ENCODE assay signal across 8 cellular contexts in the genomic region with DNA sequence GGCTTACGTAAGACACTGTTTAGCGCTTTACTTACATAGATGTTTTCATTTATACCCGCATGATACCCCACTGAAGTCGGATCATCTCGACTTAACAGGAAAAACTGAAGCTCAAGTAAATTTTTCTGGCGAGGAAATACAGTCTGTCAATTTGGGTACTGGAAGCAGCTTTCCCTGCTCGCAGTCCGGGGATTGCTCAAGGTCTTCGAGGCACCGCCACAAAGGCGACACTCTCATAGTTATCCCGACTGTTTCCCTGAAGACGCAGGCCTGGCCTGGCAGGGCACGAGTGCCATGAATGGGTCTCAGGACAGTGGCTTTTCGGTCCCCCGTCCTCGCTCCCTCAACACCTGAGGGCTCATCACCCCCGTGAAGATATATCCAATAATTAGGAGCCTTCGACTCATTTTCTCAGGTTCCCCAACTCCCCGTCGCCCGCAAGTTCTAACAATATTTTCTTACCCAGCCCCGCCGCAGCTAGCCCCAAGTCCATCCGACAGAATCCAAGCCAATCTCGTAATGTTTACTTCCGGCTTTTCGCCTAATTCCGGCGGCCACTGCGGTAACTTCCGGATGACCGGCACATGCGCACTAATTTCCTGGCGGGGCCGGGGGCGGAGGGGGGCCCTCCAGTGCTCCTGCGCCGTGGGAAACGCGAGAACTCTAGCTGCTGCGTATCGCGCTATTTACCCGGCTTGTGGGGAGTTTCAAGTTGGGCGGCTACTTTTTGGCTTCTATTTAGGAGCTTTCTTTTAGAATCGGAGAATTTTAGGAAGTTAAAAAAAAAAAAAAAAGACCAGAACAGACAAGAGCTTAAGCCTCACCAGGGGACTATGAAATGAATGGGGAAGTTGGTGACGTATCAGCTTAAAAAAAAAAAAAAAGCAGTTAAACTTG. TPM values are rescaled to one million over a fixed set of nuclear protein-coding genes. Genes with fewer than 3 reads are reported as not detected.
DNase-seq lines count a peak whose midpoint lies in the region; ATAC-seq and TF ChIP-seq lines count a peak whose summit lies in the region.

A gene (minus strand): TSS at position 521 of the 897 bp plus-strand sequence. CDS start 3,787 bp downstream, outside the sequence.

- POLR2A ChIA-PET in CD8-positive, alpha-beta T cell (lab: Charles Lee): interaction anchor here (0.6 to 1.7 kb wide), 6 partner anchors 15 to 447 kb away, joined by 3 to 16 read pairs (median 4); a partner anchor contains a TSS

- peaks cover 4% of the 10 kb centered on the region for H3K36me3 ChIP-seq in CD8-positive, alpha-beta T cell (ENCODE audit: insufficient read depth, low read length)
- H3K36me3 ChIP-seq in effector memory CD4-positive, alpha-beta T cell (ENCODE audit: control insufficient read depth, insufficient read depth, low read length): no peaks in the 10 kb centered on the region

- no peaks in the 10 kb centered on the region for H3K9me3 ChIP-seq in CD8-positive, alpha-beta T cell (ENCODE audit: low read length)
- H3K9me3 ChIP-seq in effector memory CD4-positive, alpha-beta T cell (ENCODE audit: control insufficient read depth, low read length): no peaks in the 10 kb centered on the region

- peaks cover 43% of the 10 kb centered on the region for H3K36me3 Mint-ChIP-seq in CD8-positive, alpha-beta T cell

- TF ChIP-seq CTCF in CD8-positive, alpha-beta T cell (IDR thresholded peaks at IDR 0.05): no peak

- peak within 1 kb of the TSS; percentile 81 for H3K27ac ChIP-seq in CD8-positive, alpha-beta T cell (ENCODE audit: low read depth, low read length)
- H3K27ac ChIP-seq in effector memory CD4-positive, alpha-beta T cell (ENCODE audit: insufficient read depth, low read length, poor library complexity, severe bottlenecking): peak within 1 kb of the TSS; percentile 86

- intact Hi-C loops in CD8-positive, alpha-beta T cell (cut with DNase I, micrococcal nuclease): loop anchor here (1.0 to 10.0 kb wide), 6 partner anchors 300 to 1156 kb away; a partner anchor contains a TSS

- peak within 1 kb of the TSS; percentile 95 for H3K4me3 Mint-ChIP-seq in CD8-positive, alpha-beta T cell

- H3K27me3 ChIP-seq in CD8-positive, alpha-beta T cell (ENCODE audit: insufficient read depth, low read length): no peaks in the 10 kb centered on the region
- H3K27me3 ChIP-seq in effector memory CD4-positive, alpha-beta T cell (replicated peaks; ENCODE audit: control insufficient read depth, insufficient read depth, low read length, poor library complexity, severe bottlenecking): no peaks in the 10 kb centered on the region

- ATAC-seq in CD8-positive, alpha-beta T cell: peak; percentile 79
- ATAC-seq in GM19468 (IDR thresholded peaks at IDR 0.05; ENCODE audit: extremely low read depth, unreplicated experiment): peak; percentile 36

- no peaks in the 10 kb centered on the region for H3K9me3 Mint-ChIP-seq in CD8-positive, alpha-beta T cell

- peaks cover 76% of the 10 kb centered on the region for H3K4me1 Mint-ChIP-seq in CD8-positive, alpha-beta T cell (ENCODE audit: low read depth)

- peaks cover 32% of the 10 kb centered on the region for H3K4me1 ChIP-seq in CD8-positive, alpha-beta T cell (ENCODE audit: insufficient read depth, low read length)
- H3K4me1 ChIP-seq in effector memory CD4-positive, alpha-beta T cell (ENCODE audit: control insufficient read depth, insufficient read depth, low read length, poor library complexity, severe bottlenecking): peaks cover 19% of the 10 kb centered on the region

- no peaks in the 10 kb centered on the region for H3K27me3 Mint-ChIP-seq in CD8-positive, alpha-beta T cell (ENCODE audit: low read depth)

- H3K4me3 ChIP-seq in CD8-positive, alpha-beta T cell (ENCODE audit: low read depth, low read length): peak within 1 kb of the TSS; percentile 59
- H3K4me3 ChIP-seq in effector memory CD4-positive, alpha-beta T cell (ENCODE audit: insufficient read depth, low read depth, low read length, poor library complexity, severe bottlenecking): peak within 1 kb of the TSS; percentile 90

- CTCF ChIA-PET in CD8-positive, alpha-beta T cell (lab: Charles Lee): interaction anchor here (0.6 to 14.0 kb wide), 3 partner anchors 20 to 738 kb away, joined by 3 to 149 read pairs (median 3); no protein-coding TSS in a partner anchor

- peak; percentile 88 to 94 (median 92) for DNase-seq in CD8-positive, alpha-beta T cell
- DNase-seq in HS-5 (ENCODE audit: low read depth) (peak; percentile 78), medulla oblongata (ENCODE audit: extremely low spot score) (peak; percentile 95)
- peak; percentile 90 for DNase-seq in NK-92 treated with Interleukin-12 subunit alpha and Interleukin-12 subunit beta, amount 100 ng/mL, for 24 hours (lab: John Stamatoyannopoulos, UW)
- peak; percentile 96 for DNase-seq in activated CD8-positive, alpha-beta memory T cell treated with anti-CD3 and anti-CD28 coated beads for 24 hours
- peak; percentile 86 to 90 (median 86) for DNase-seq in effector memory CD4-positive, alpha-beta T cell
- DNase-seq in stimulated activated CD8-positive, alpha-beta memory T cell treated with anti-CD3 and anti-CD28 coated beads, Interleukin-12 subunit alpha, Interleukin-12 subunit beta, amount 100 ng/mL, for 1 hour (ENCODE audit: low read depth): peak; percentile 89

- peak within 1 kb of the TSS; percentile 98 for H3K27ac Mint-ChIP-seq in CD8-positive, alpha-beta T cell

RNA-seq across cellular contexts. Expression of the gene that starts here (rescaled TPM):
- total RNA-seq in CD8-positive, alpha-beta T cell: 100 to 1,000 TPM; 127 to 136 TPM

Comparison
In these comparisons a context has a peak if more than half of its experiments do, and no peak if none do; other contexts are left out.
1. Peak in every context shown above with its lines: DNase-seq, ATAC-seq, H3K4me3 ChIP-seq and H3K27ac ChIP-seq.